Comparison of ENCODE assay signal across 8 cellular contexts in the genomic region with DNA sequence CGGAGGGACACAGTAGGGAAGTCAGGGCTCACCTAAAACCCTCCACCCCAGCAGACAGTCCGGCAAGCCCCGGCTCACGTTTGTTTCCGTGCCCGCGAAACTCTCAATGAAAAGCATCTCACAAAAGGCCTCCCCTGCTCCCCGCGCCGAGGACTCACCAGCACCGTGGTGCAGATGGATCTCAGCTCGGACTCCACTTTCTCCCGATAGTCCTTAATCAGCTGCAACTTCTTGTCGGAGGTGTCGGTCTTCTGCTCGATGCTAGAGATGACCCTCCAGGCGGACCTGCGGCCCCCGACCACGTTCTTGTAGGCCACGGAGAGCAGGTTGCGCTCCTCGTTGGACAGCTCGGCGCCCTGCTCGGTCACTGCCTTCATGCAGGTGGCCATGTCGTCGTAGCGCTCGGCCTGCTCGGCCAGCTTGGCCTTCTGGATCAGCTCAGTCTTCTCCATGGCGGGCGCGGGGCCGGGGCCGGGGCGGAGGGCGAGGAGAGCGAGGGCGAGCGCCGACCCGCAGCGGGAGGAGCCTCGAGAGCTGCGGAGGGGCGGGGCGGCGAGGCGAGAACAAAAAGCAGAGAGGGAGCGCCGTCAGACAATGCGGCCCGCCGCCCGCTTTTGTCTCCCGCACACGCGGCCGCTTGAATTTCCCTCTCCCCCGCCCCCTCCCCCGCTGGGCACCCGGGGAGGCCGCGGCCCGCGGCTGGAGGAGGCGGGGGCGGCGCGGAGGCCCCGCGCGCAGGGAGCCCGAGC. TPM values are rescaled to one million over a fixed set of nuclear protein-coding genes. Genes with fewer than 3 reads are reported as not detected.
A peak's percentile ranks its signal among the peaks of the same experiment; 100 is the strongest.
DNase-seq lines count a peak whose midpoint lies in the region; ATAC-seq and TF ChIP-seq lines count a peak whose summit lies in the region.

No MANE protein-coding gene starts in this region.

- peak overlapping the region; percentile 95 for H3K27ac Mint-ChIP-seq in activated CD4-positive, alpha-beta memory T cell treated with anti-CD3 and anti-CD28 coated beads for 36 hours

- CTCF ChIA-PET in activated CD4-positive, alpha-beta memory T cell treated with anti-CD3 and anti-CD28 coated beads for 36 hours (lab: Charles Lee): interaction anchor here (0.7 to 2.9 kb wide), 13 partner anchors 10 to 157 kb away, joined by 3 to 14 read pairs (median 4); a partner anchor contains a TSS

- WGBS in lung, 2 donors: 1% methylated on average over 35 to 75 of the region's 75 CpGs

- peak; percentile 59 for ATAC-seq in HG03354 (IDR thresholded peaks at IDR 0.05; ENCODE audit: poor library complexity, severe bottlenecking, unreplicated experiment)
- peak; percentile 32 for ATAC-seq in lung (ENCODE audit: insufficient read depth, low FRiP score)

- DNase-seq in AG10803 (ENCODE audit: low read depth): peak; percentile 64
- DNase-seq in GM19238 (ENCODE audit: insufficient read length, low spot score): peak; percentile 72
- DNase-seq in NCI-H526 treated with DMSO at 0.1 percent for 48 hours (lab: John Stamatoyannopoulos, UW): peak; percentile 55
- DNase-seq in activated CD4-positive, alpha-beta memory T cell treated with anti-CD3 and anti-CD28 coated beads for 36 hours: peak; percentile 81
- peak in 9 of 10 donors; percentile 47 to 83 (median 67) for DNase-seq in dorsolateral prefrontal cortex
- DNase-seq in lung (ENCODE audit: low spot score): peak; percentile 70
- DNase-seq in stimulated activated CD4-positive, alpha-beta T cell treated with anti-CD3 and anti-CD28 coated beads, TNF-alpha, amount 100 ng/mL, for 4 hours (ENCODE audit: low read depth in 3 of 3): peak; percentile 61 to 62 (median 61)

- no peaks in the 10 kb centered on the region for H3K27me3 Mint-ChIP-seq in activated CD4-positive, alpha-beta memory T cell treated with anti-CD3 and anti-CD28 coated beads for 36 hours

- POLR2A ChIA-PET in activated CD4-positive, alpha-beta memory T cell treated with anti-CD3 and anti-CD28 coated beads for 36 hours (lab: Charles Lee): interaction anchor here (0.6 to 4.1 kb wide), 33 partner anchors 9 to 215 kb away, joined by 3 to 38 read pairs (median 6); a partner anchor contains a TSS

- TF ChIP-seq CTCF in AG10803 (conservative IDR thresholded peaks at IDR 0.05; ENCODE audit: low read length) (no peak), dorsolateral prefrontal cortex (IDR thresholded peaks at IDR 0.05 in 54 of 56, conservative IDR thresholded peaks at IDR 0.05 in 2 of 56; ENCODE audit: low read depth in 1 of 56, partially characterized antibody in 56 of 56) (peak in 2 of 56 donors; percentile 15 to 17), lung (IDR thresholded peaks at IDR 0.05; ENCODE audit: control extremely low read depth, extremely low read depth) (no peak)

- H3K4me3 Mint-ChIP-seq in activated CD4-positive, alpha-beta memory T cell treated with anti-CD3 and anti-CD28 coated beads for 36 hours: peak overlapping the region; percentile 97

- peaks cover 0 to 26% of the 10 kb centered on the region in 2 donors for H3K4me1 ChIP-seq in lung (ENCODE audit: control insufficient read depth in 2 of 2, insufficient read depth in 2 of 2, low read length in 2 of 2)

- H3K9me3 ChIP-seq in lung (ENCODE audit: control insufficient read depth in 2 of 2, insufficient read depth in 1 of 2, low read length in 1 of 2): no peaks in the 10 kb centered on the region

- peaks cover 49% of the 10 kb centered on the region for H3K36me3 Mint-ChIP-seq in activated CD4-positive, alpha-beta memory T cell treated with anti-CD3 and anti-CD28 coated beads for 36 hours

- peak overlapping the region; percentile 6 to 99 (median 93) for H3K27ac ChIP-seq in dorsolateral prefrontal cortex
- H3K27ac ChIP-seq in lung (ENCODE audit: low read depth in 1 of 2, low read length in 1 of 2): peak overlapping the region; percentile 98 to 99

- H3K36me3 ChIP-seq in lung (ENCODE audit: control insufficient read depth in 2 of 2, insufficient read depth in 2 of 2, low read length in 2 of 2): no peaks in the 10 kb centered on the region

- intact Hi-C loops in activated CD4-positive, alpha-beta memory T cell treated with anti-CD3 and anti-CD28 coated beads for 36 hours (cut with micrococcal nuclease): loop anchor here (1.0 to 5.0 kb wide), 4 partner anchors 122 to 412 kb away; a partner anchor contains a TSS
- intact Hi-C loops in dorsolateral prefrontal cortex (cut with DNase I): loop anchor here in 1 of 2 donors (2.0 to 10.0 kb wide), 2 partner anchors 75 to 155 kb away; a partner anchor contains a TSS

- H3K4me3 ChIP-seq in AG10803 (ENCODE audit: low read length) (peak overlapping the region; percentile 93), dorsolateral prefrontal cortex (peak overlapping the region; percentile 61 to 98 (median 87)), lung (peak overlapping the region; percentile 99)

- no peaks in the 10 kb centered on the region for H3K9me3 Mint-ChIP-seq in activated CD4-positive, alpha-beta memory T cell treated with anti-CD3 and anti-CD28 coated beads for 36 hours

- no peaks in the 10 kb centered on the region for H3K27me3 ChIP-seq in dorsolateral prefrontal cortex
- no peaks in the 10 kb centered on the region for H3K27me3 ChIP-seq in lung (ENCODE audit: control insufficient read depth, insufficient read depth)

- peaks cover 52% of the 10 kb centered on the region for H3K4me1 Mint-ChIP-seq in activated CD4-positive, alpha-beta memory T cell treated with anti-CD3 and anti-CD28 coated beads for 36 hours (ENCODE audit: low read depth)

RNA-seq across cellular contexts. Expression of a gene that starts 0.6 kb away (rescaled TPM):
- 100 to 1,000 TPM; 495 to 541 TPM for total RNA-seq in activated CD4-positive, alpha-beta memory T cell treated with anti-CD3 and anti-CD28 coated beads for 36 hours
- total RNA-seq in dorsolateral prefrontal cortex (100 to 1,000 TPM; 223 to 572 (median 337) TPM), lung (100 to 1,000 TPM; 271 to 275 TPM)
- 100 to 1,000 TPM in 1 of 2 donors, 10 to 100 TPM in 1; 94.6 to 173 TPM for polyA plus RNA-seq in lung

Comparison
In these comparisons a context has a peak if more than half of its experiments do, and no peak if none do; other contexts are left out.
1. Peak in every context shown above with its lines: DNase-seq, ATAC-seq, H3K4me3 ChIP-seq and H3K27ac ChIP-seq.